ENCODE assay signal across 9 cellular contexts in genomic region chr20:61874421-61875068, GRCh38.
DNase-seq lines count a peak whose midpoint lies in the region; ATAC-seq and TF ChIP-seq lines count a peak whose summit lies in the region.
"Had no signal": no experiment of that assay in that cellular context is flagged by ENCODE, and none has a peak within 500 bp of the region (broad histone marks: within the 10 kb centered on the region; RNA-seq: fewer than 3 reads in every experiment).

No MANE protein-coding gene starts in this region.

- H3F3A ChIP-seq in SU-DHL-6 (ENCODE audit: insufficient read depth): no peaks in the 10 kb centered on the region

- H3K9me2 ChIP-seq in SU-DHL-6 (replicated peaks; ENCODE audit: insufficient read depth, low read length): no peaks in the 10 kb centered on the region

- no peak for TF ChIP-seq POLR2A in heart left ventricle (IDR thresholded peaks at IDR 0.05)

- peaks cover 4% of the 10 kb centered on the region for H3K9me3 Mint-ChIP-seq in progenitor cell of endocrine pancreas (ENCODE audit: low read depth)
- H3K9me3 Mint-ChIP-seq in activated T-helper 17 cell treated with anti-CD3 and anti-CD28 coated beads, Interleukin-2, amount 50 U/mL, for 72 hours: no peaks in the 10 kb centered on the region
- H3K9me3 Mint-ChIP-seq in stimulated activated effector memory CD8-positive, alpha-beta T cell treated with anti-CD3 and anti-CD28 coated beads, Interleukin-12 subunit alpha, Interleukin-12 subunit beta, amount 100 ng/mL, for 72 hours: no peaks in the 10 kb centered on the region

- H3K27me3 ChIP-seq in SU-DHL-6 (ENCODE audit: low read length) (no peaks in the 10 kb centered on the region), heart left ventricle (peaks cover 0 to 23% (median 0%) of the 10 kb centered on the region in 9 donors)

- no peak overlapping the region for H3K9ac ChIP-seq in SU-DHL-6 (ENCODE audit: low read length)

- H3K79me2 ChIP-seq in SU-DHL-6 (ENCODE audit: insufficient read depth, low read length): no peaks in the 10 kb centered on the region

- no peak overlapping the region for H3K4me2 ChIP-seq in SU-DHL-6 (ENCODE audit: low read depth, low read length, poor library complexity, severe bottlenecking)

- no peaks in the 10 kb centered on the region for H3K4me1 Mint-ChIP-seq in progenitor cell of endocrine pancreas (ENCODE audit: low read depth)
- H3K4me1 Mint-ChIP-seq in activated T-helper 17 cell treated with anti-CD3 and anti-CD28 coated beads, Interleukin-2, amount 50 U/mL, for 72 hours: no peaks in the 10 kb centered on the region
- H3K4me1 Mint-ChIP-seq in stimulated activated effector memory CD8-positive, alpha-beta T cell treated with anti-CD3 and anti-CD28 coated beads, Interleukin-12 subunit alpha, Interleukin-12 subunit beta, amount 100 ng/mL, for 72 hours: no peaks in the 10 kb centered on the region

- no peak overlapping the region for H3K4me3 Mint-ChIP-seq in progenitor cell of endocrine pancreas (ENCODE audit: low read depth)
- H3K4me3 Mint-ChIP-seq in activated T-helper 17 cell treated with anti-CD3 and anti-CD28 coated beads, Interleukin-2, amount 50 U/mL, for 72 hours: no peak overlapping the region
- no peak overlapping the region for H3K4me3 Mint-ChIP-seq in stimulated activated effector memory CD8-positive, alpha-beta T cell treated with anti-CD3 and anti-CD28 coated beads, Interleukin-12 subunit alpha, Interleukin-12 subunit beta, amount 100 ng/mL, for 72 hours

- no peaks in the 10 kb centered on the region for H3K4me1 ChIP-seq in heart left ventricle

- no peaks in the 10 kb centered on the region for H4K20me1 ChIP-seq in SU-DHL-6 (ENCODE audit: low read depth, low read length)

- TF ChIP-seq CTCF in C4-2B (conservative IDR thresholded peaks at IDR 0.05): peak; percentile 74
- peak; percentile 10 for TF ChIP-seq CTCF in SU-DHL-6 (IDR thresholded peaks at IDR 0.05; ENCODE audit: insufficient read depth, low read length, poor library complexity, severe bottlenecking)
- TF ChIP-seq CTCF in heart left ventricle (IDR thresholded peaks at IDR 0.05): peak in 6 of 12 donors; percentile 20 to 36 (median 30)
- TF ChIP-seq CTCF in progenitor cell of endocrine pancreas (IDR thresholded peaks at IDR 0.05; ENCODE audit: unreplicated experiment): no peak

- WGBS in heart left ventricle, 4 donors: 47 to 71% (median 53%) methylated on average over 13 to 27 of the region's 27 CpGs

- no peaks in the 10 kb centered on the region for H3K36me3 Mint-ChIP-seq in progenitor cell of endocrine pancreas (ENCODE audit: insufficient read depth)
- H3K36me3 Mint-ChIP-seq in activated T-helper 17 cell treated with anti-CD3 and anti-CD28 coated beads, Interleukin-2, amount 50 U/mL, for 72 hours (ENCODE audit: low read depth): no peaks in the 10 kb centered on the region
- H3K36me3 Mint-ChIP-seq in stimulated activated effector memory CD8-positive, alpha-beta T cell treated with anti-CD3 and anti-CD28 coated beads, Interleukin-12 subunit alpha, Interleukin-12 subunit beta, amount 100 ng/mL, for 72 hours: no peaks in the 10 kb centered on the region

- H3K27ac Mint-ChIP-seq in progenitor cell of endocrine pancreas: no peak overlapping the region
- H3K27ac Mint-ChIP-seq in activated T-helper 17 cell treated with anti-CD3 and anti-CD28 coated beads, Interleukin-2, amount 50 U/mL, for 72 hours: no peak overlapping the region
- no peak overlapping the region for H3K27ac Mint-ChIP-seq in stimulated activated effector memory CD8-positive, alpha-beta T cell treated with anti-CD3 and anti-CD28 coated beads, Interleukin-12 subunit alpha, Interleukin-12 subunit beta, amount 100 ng/mL, for 72 hours

- peaks cover 2% of the 10 kb centered on the region for H3K27me3 Mint-ChIP-seq in progenitor cell of endocrine pancreas
- no peaks in the 10 kb centered on the region for H3K27me3 Mint-ChIP-seq in activated T-helper 17 cell treated with anti-CD3 and anti-CD28 coated beads, Interleukin-2, amount 50 U/mL, for 72 hours

- H3K27ac ChIP-seq in C4-2B (no peak overlapping the region), SU-DHL-6 (ENCODE audit: low read depth, low read length) (no peak overlapping the region), heart left ventricle (no peak overlapping the region)

- H3K4me3 ChIP-seq in SU-DHL-6 (ENCODE audit: insufficient read depth, low read length, poor library complexity, severe bottlenecking) (no peak overlapping the region), heart left ventricle (no peak overlapping the region)
- H3K4me3 ChIP-seq: lung had no signal

- ATAC-seq in heart left ventricle (peak in 3 of 4 donors; percentile 47 to 84 (median 80)), HG02571 (IDR thresholded peaks at IDR 0.05; ENCODE audit: unreplicated experiment) (no peak)
- ATAC-seq in activated T-helper 17 cell treated with anti-CD3 and anti-CD28 coated beads, Interleukin-2, amount 50 U/mL, for 72 hours (replicated peaks): no peak
- ATAC-seq in stimulated activated effector memory CD8-positive, alpha-beta T cell treated with anti-CD3 and anti-CD28 coated beads, Interleukin-12 subunit alpha, Interleukin-12 subunit beta, amount 100 ng/mL, for 72 hours: no peak

- no peaks in the 10 kb centered on the region for H3K36me3 ChIP-seq in SU-DHL-6 (ENCODE audit: low read length)
- H3K36me3 ChIP-seq in heart left ventricle: no peaks in the 10 kb centered on the region

- H2AFZ ChIP-seq in SU-DHL-6 (ENCODE audit: low read depth, low read length, severe bottlenecking): no peak overlapping the region

- DNase-seq in HuH-7 (ENCODE audit: low spot score) (peak; percentile 72), heart left ventricle (peak in 2 of 5 donors; percentile 55 to 67), progenitor cell of endocrine pancreas (ENCODE audit: low spot score, unreplicated experiment) (no peak)
- no peak for DNase-seq in stimulated activated effector memory CD8-positive, alpha-beta T cell treated with anti-CD3 and anti-CD28 coated beads, Interleukin-12 subunit alpha, Interleukin-12 subunit beta, amount 100 ng/mL, for 72 hours (ENCODE audit: low spot score in 2 of 2)

- intact Hi-C loops in heart left ventricle (cut with DNase I): loop anchor here in 1 of 10 donors (5.0 kb wide), 1 partner anchor 612 kb away; no protein-coding TSS in a partner anchor

- H3K9me3 ChIP-seq in SU-DHL-6 (ENCODE audit: insufficient read depth, low read length): no peaks in the 10 kb centered on the region
- peaks cover 0 to 11% (median 0%) of the 10 kb centered on the region in 12 donors for H3K9me3 ChIP-seq in heart left ventricle

Comparison
In these comparisons a context has a peak if more than half of its experiments do, and no peak if none do; other contexts are left out.
1. ATAC-seq: peak in heart left ventricle (3 of 4); none in activated T-helper 17 cell treated with anti-CD3 and anti-CD28 coated beads, Interleukin-2, amount 50 U/mL, for 72 hours (single experiment), HG02571 (single experiment) and stimulated activated effector memory CD8-positive, alpha-beta T cell treated with anti-CD3 and anti-CD28 coated beads, Interleukin-12 subunit alpha, Interleukin-12 subunit beta, amount 100 ng/mL, for 72 hours (single experiment).